20 cellular contexts compared by ENCODE assay signal in the genomic region with DNA sequence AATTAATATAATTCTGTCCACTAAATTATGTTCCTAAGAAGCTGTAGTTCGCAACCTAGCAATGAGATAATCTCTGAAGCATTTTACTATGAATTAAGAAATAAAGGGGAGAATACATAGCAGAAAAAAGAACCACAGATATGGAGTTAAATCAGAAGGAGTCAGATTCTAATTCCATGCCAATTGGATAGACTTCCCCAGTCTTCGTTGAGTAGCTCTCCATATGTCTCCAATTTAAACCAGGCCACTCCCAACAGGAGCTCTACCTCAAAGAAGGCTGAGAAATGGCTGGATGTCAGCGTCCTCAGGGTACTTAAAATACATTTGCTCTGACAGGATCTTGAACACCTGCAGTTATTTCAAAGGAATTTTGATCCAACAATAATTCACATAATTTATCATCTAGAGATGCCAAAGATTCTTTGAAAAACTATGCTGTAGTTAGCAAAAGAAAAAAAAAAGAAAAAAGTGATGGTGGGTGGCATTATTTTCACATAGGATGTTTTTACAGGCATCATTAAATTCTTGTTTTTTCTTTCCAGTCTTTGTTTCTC.
"Had no signal": no experiment of that assay in that cellular context is flagged by ENCODE, and none has a peak within 500 bp of the region (broad histone marks: within the 10 kb centered on the region; RNA-seq: fewer than 3 reads in every experiment).

No MANE protein-coding gene starts in this region.

- H3K36me3 ChIP-seq: left ventricle myocardium inferior, right atrium auricular region, tibial artery, vagina had no signal

- DNase-seq: activated CD4-positive, alpha-beta memory T cell treated with anti-CD3 and anti-CD28 coated beads, Interleukin-2, amount 10 ng/mL, durations not matched to agents 7 days and 5 days; activated CD4-positive, alpha-beta T cell treated with anti-CD3 and anti-CD28 coated beads for 4 hours; activated effector memory CD4-positive, alpha-beta T cell treated with anti-CD3 and anti-CD28 coated beads, Interleukin-2, amount 50 U/mL, for 16 hours; activated T-cell treated with anti-CD3 and anti-CD28 coated beads, Interleukin-2, amount 50 U/mL, for 48 hours; amniotic stem cell; dorsolateral prefrontal cortex; hypothalamus; kidney; left ventricle myocardium inferior; naive thymus-derived CD8-positive, alpha-beta T cell; occipital lobe; stimulated activated CD4-positive, alpha-beta T cell treated with anti-CD3 and anti-CD28 coated beads, Interleukin-15, amount 100 ng/mL, for 24 hours; stimulated activated CD4-positive, alpha-beta T cell treated with anti-CD3 and anti-CD28 coated beads, Interleukin-4, amount 100 ng/mL, for 1 hour; stimulated activated naive B cell treated with anti-CD40 and anti-IgM and Interleukin-4, amounts not matched to agents 10 μg/mL and 1 μg/mL and 100 μg/mL, for 72 hours; tibial artery had no signal

- H3K4me3 Mint-ChIP-seq: activated CD4-positive, alpha-beta memory T cell treated with anti-CD3 and anti-CD28 coated beads, Interleukin-2, amount 10 ng/mL, durations not matched to agents 7 days and 5 days; activated naive CD4-positive, alpha-beta T cell treated with anti-CD3 and anti-CD28 coated beads, Interleukin-2, amount 50 U/mL, for 24 hours; memory B cell; naive thymus-derived CD8-positive, alpha-beta T cell; stimulated activated naive B cell treated with anti-CD40 and anti-IgM and Interleukin-4, amounts not matched to agents 10 μg/mL and 1 μg/mL and 100 μg/mL, for 72 hours had no signal

- H3K4me1 Mint-ChIP-seq: activated CD4-positive, alpha-beta memory T cell treated with anti-CD3 and anti-CD28 coated beads, Interleukin-2, amount 10 ng/mL, durations not matched to agents 7 days and 5 days; activated naive CD4-positive, alpha-beta T cell treated with anti-CD3 and anti-CD28 coated beads, Interleukin-2, amount 50 U/mL, for 24 hours; memory B cell; stimulated activated naive B cell treated with anti-CD40 and anti-IgM and Interleukin-4, amounts not matched to agents 10 μg/mL and 1 μg/mL and 100 μg/mL, for 72 hours had no signal

- H3K27ac Mint-ChIP-seq: activated CD4-positive, alpha-beta memory T cell treated with anti-CD3 and anti-CD28 coated beads, Interleukin-2, amount 10 ng/mL, durations not matched to agents 7 days and 5 days; activated naive CD4-positive, alpha-beta T cell treated with anti-CD3 and anti-CD28 coated beads, Interleukin-2, amount 50 U/mL, for 24 hours; memory B cell; naive thymus-derived CD8-positive, alpha-beta T cell; stimulated activated naive B cell treated with anti-CD40 and anti-IgM and Interleukin-4, amounts not matched to agents 10 μg/mL and 1 μg/mL and 100 μg/mL, for 72 hours had no signal

- H3K27me3 ChIP-seq: right atrium auricular region, tibial artery, vagina had no signal

- H3K36me3 Mint-ChIP-seq: activated naive CD4-positive, alpha-beta T cell treated with anti-CD3 and anti-CD28 coated beads, Interleukin-2, amount 50 U/mL, for 24 hours; memory B cell; naive thymus-derived CD8-positive, alpha-beta T cell; stimulated activated naive B cell treated with anti-CD40 and anti-IgM and Interleukin-4, amounts not matched to agents 10 μg/mL and 1 μg/mL and 100 μg/mL, for 72 hours had no signal

- H3K9me3 Mint-ChIP-seq: activated CD4-positive, alpha-beta memory T cell treated with anti-CD3 and anti-CD28 coated beads, Interleukin-2, amount 10 ng/mL, durations not matched to agents 7 days and 5 days had no signal

- ATAC-seq: naive thymus-derived CD8-positive, alpha-beta T cell; stimulated activated naive B cell treated with anti-CD40 and anti-IgM and Interleukin-4, amounts not matched to agents 10 μg/mL and 1 μg/mL and 100 μg/mL, for 72 hours had no signal

- H3K27ac ChIP-seq: dorsolateral prefrontal cortex, left ventricle myocardium inferior, right atrium auricular region, tibial artery, vagina had no signal

- H3K9me3 ChIP-seq: tibial artery, vagina had no signal

- H3K4me1 ChIP-seq: left ventricle myocardium inferior, right atrium auricular region, tibial artery, vagina had no signal

- H3K4me3 ChIP-seq: dorsolateral prefrontal cortex, left ventricle myocardium inferior, right atrium auricular region, tibial artery, vagina had no signal

- H3K27me3 Mint-ChIP-seq: activated CD4-positive, alpha-beta memory T cell treated with anti-CD3 and anti-CD28 coated beads, Interleukin-2, amount 10 ng/mL, durations not matched to agents 7 days and 5 days; activated naive CD4-positive, alpha-beta T cell treated with anti-CD3 and anti-CD28 coated beads, Interleukin-2, amount 50 U/mL, for 24 hours; memory B cell; progenitor cell of endocrine pancreas had no signal
